9 cellular contexts compared by ENCODE assay signal in the genomic region with DNA sequence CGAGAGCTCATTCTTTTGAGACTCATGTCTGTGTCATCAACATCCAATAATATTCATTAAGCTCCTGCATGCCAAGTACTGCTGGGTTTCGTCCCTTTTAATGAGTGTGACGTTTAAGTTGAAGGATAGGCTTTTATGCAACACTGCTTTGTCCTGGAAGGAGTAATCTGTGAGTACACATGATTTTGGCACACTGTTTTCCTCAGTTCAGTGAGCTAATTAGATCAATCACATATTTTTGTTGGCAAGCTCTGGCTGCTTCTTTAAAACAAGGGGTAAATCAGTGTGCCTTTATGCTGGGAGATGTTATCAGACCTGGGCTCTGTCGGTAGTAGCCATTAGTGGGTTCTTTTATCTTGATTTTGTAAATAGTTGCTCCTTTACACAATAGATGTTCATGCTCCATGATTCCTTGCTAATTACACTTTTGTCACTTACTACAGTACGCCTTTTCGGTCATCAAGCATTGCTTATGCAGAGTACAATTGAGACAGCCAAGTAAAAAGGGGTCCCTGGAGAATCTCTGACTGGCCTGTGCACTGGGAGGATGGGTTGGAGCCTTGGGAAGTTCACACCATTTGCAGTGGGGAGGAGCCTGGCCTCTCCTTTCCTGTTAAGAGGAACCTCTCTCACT.
DNase-seq lines count a peak whose midpoint lies in the region; ATAC-seq and TF ChIP-seq lines count a peak whose summit lies in the region.
"Had no signal": no experiment of that assay in that cellular context is flagged by ENCODE, and none has a peak within 500 bp of the region (broad histone marks: within the 10 kb centered on the region; RNA-seq: fewer than 3 reads in every experiment).

No MANE protein-coding gene starts in this region.

- H3K27me3 ChIP-seq in Panc1 (ENCODE audit: control insufficient read depth, insufficient read depth, low read length): no peaks in the 10 kb centered on the region; the same call in 1 of the 2 replicates
- no peaks in the 10 kb centered on the region for H3K27me3 ChIP-seq in stomach

- no peak for TF ChIP-seq EP300 in stomach (IDR thresholded peaks at IDR 0.05)

- WGBS in stomach, 5 donors: 15 to 36% (median 23%) methylated on average over 6 of the region's 6 CpGs

- no peaks in the 10 kb centered on the region for H3K36me3 ChIP-seq in HEK293 (ENCODE audit: control insufficient read depth in 2 of 2, insufficient read depth in 1 of 2, low read length in 2 of 2)
- no peaks in the 10 kb centered on the region for H3K36me3 ChIP-seq in Panc1 (ENCODE audit: control insufficient read depth, insufficient read depth, low read length)
- no peaks in the 10 kb centered on the region for H3K36me3 ChIP-seq in stomach

- in situ Hi-C loops in Panc1 (cut with HindIII; ENCODE audit: low pct_unique_long_range_greater_than_20kb, low sequenced_read_pairs): no loop called here
- in situ Hi-C loops in GM13976 (cut with MboI; ENCODE audit: low sequenced_read_pairs, unreplicated experiment): no loop called here

- no TSS peak for BruUV-seq in Panc1 (replicated peaks; lab: Mats Ljungman, UMichigan)

- H3K4me1 ChIP-seq in HEK293 (ENCODE audit: control insufficient read depth, insufficient read depth, low read length): peaks cover 23% of the 10 kb centered on the region
- H3K4me1 ChIP-seq in Panc1 (ENCODE audit: control insufficient read depth, insufficient read depth, low read length): no peaks in the 10 kb centered on the region
- peaks cover 0 to 16% (median 8%) of the 10 kb centered on the region in 4 donors for H3K4me1 ChIP-seq in stomach

- POLR2A ChIA-PET in HEK293 (lab: Yijun Ruan, JAX): interaction anchor here (1.3 kb wide), 1 partner anchor 133 kb away, joined by 3 read pairs; a partner anchor contains a TSS
- POLR2A ChIA-PET in Panc1 (lab: Charles Lee): no interaction called here

- intact Hi-C loops in Panc1 (cut with micrococcal nuclease; ENCODE audit: unreplicated experiment): no loop called here
- intact Hi-C loops in stomach (cut with DNase I; ENCODE audit: low total_unique reads): no loop called here
- intact Hi-C loops in left ventricle myocardium superior (cut with micrococcal nuclease): no loop called here
- intact Hi-C loops in head of caudate nucleus (cut with DNase I): no loop called here

- peak; percentile 68; the same call in 1 of the 2 replicates for ATAC-seq in Panc1
- no peak for ATAC-seq in left ventricle myocardium superior
- no peak for ATAC-seq in stimulated activated naive CD8-positive, alpha-beta T cell treated with anti-CD3 and anti-CD28 coated beads, Interleukin-15, Interleukin-2, amounts not matched to agents 100 U/mL and 50 U/mL, for 24 hours

- CTCF ChIA-PET in HEK293 (lab: Yijun Ruan, JAX) (interaction anchor here (1.0 to 1.4 kb wide), 3 partner anchors 11 to 65 kb away, joined by 3 to 6 read pairs (median 4); no protein-coding TSS in a partner anchor), Panc1 (lab: Charles Lee) (no interaction called here)

- H3K9me3 ChIP-seq in HEK293 (ENCODE audit: control insufficient read depth, insufficient read depth, low read depth, low read length) (no peaks in the 10 kb centered on the region), Panc1 (ENCODE audit: control insufficient read depth, insufficient read depth, low read depth, low read length) (no peaks in the 10 kb centered on the region), stomach (no peaks in the 10 kb centered on the region)

- DNase-seq in Panc1 (ENCODE audit: low read depth, low spot score) (peak; percentile 81), fibroblast of mammary gland (ENCODE audit: low read depth) (peak; percentile 98), stomach (no peak), left ventricle myocardium superior (no peak), head of caudate nucleus (no peak), GM13976 (ENCODE audit: low spot score) (no peak)
- DNase-seq in stimulated activated naive CD8-positive, alpha-beta T cell treated with anti-CD3 and anti-CD28 coated beads, Interleukin-15, Interleukin-2, amounts not matched to agents 100 U/mL and 50 U/mL, for 24 hours: no peak
- DNase-seq: activated naive CD8-positive, alpha-beta T cell treated with anti-CD3 and anti-CD28 coated beads, Interleukin-2, amount 10 ng/mL, durations not matched to agents 7 days and 5 days had no signal

- TF ChIP-seq POLR2A in stomach (IDR thresholded peaks at IDR 0.05): no peak

- H3K4me3 ChIP-seq in HEK293 (ENCODE audit: low read depth, low read length) (no peak overlapping the region), Panc1 (ENCODE audit: low read depth in 2 of 2, low read length in 2 of 2) (peak overlapping the region in 1 of 2 experiments; percentile 16; a peak in 1 of 4 replicates), fibroblast of mammary gland (ENCODE audit: control insufficient read depth, low read depth, low read length) (no peak overlapping the region), stomach (no peak overlapping the region)

- TF ChIP-seq CTCF in HEK293 (tag by site-specific recombination; IDR thresholded peaks at IDR 0.05): no peak
- no peak for TF ChIP-seq CTCF in Panc1 (IDR thresholded peaks at IDR 0.05)
- no peak for TF ChIP-seq CTCF in fibroblast of mammary gland (conservative IDR thresholded peaks at IDR 0.05; ENCODE audit: control insufficient read depth, insufficient read depth, low read depth, low read length)
- TF ChIP-seq CTCF in stomach (IDR thresholded peaks at IDR 0.05): no peak
- no peak for TF ChIP-seq CTCF in GM13976 (IDR thresholded peaks at IDR 0.05; ENCODE audit: borderline replicate concordance, control extremely low read depth, extremely low read depth, insufficient read depth, missing control alignments)

- H3K27ac ChIP-seq in HEK293 (ENCODE audit: extremely low read depth, low read depth, low read length) (peak overlapping the region; percentile 81), Panc1 (ENCODE audit: low read length) (no peak overlapping the region), stomach (peak overlapping the region in 3 of 5 donors; percentile 25 to 38 (median 36))

TF ChIP-seq in HEK293, 187 proteins besides CTCF, POLR2A, EP300 and RAD21 (continues in another document):
- TF ChIP-seq ZSCAN23 (tag by site-specific recombination; IDR thresholded peaks at IDR 0.05): peak; percentile 80; the same call in 1 of the 2 replicates
- no peak for TF ChIP-seq ZNF626 (tag by site-specific recombination; IDR thresholded peaks at IDR 0.05)
- peak; percentile 89; the same call in 1 of the 2 replicates for TF ChIP-seq ZBTB1 (tag by site-specific recombination; IDR thresholded peaks at IDR 0.05)
- no peak for TF ChIP-seq ZNF521 (tag by site-specific recombination; IDR thresholded peaks at IDR 0.05)
- TF ChIP-seq ZNF311 (tag by site-specific recombination; IDR thresholded peaks at IDR 0.05; ENCODE audit: borderline replicate concordance): no peak
- TF ChIP-seq, protein P1, sequence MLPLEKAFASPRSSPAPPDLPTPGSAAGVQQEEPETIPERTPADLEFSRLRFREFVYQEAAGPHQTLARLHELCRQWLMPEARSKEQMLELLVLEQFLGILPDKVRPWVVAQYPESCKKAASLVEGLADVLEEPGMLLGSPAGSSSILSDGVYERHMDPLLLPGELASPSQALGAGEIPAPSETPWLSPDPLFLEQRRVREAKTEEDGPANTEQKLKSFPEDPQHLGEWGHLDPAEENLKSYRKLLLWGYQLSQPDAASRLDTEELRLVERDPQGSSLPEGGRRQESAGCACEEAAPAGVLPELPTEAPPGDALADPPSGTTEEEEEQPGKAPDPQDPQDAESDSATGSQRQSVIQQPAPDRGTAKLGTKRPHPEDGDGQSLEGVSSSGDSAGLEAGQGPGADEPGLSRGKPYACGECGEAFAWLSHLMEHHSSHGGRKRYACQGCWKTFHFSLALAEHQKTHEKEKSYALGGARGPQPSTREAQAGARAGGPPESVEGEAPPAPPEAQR (tag by site-specific recombination; IDR thresholded peaks at IDR 0.05): no peak
- no peak for TF ChIP-seq ZNF785 (tag by site-specific recombination; IDR thresholded peaks at IDR 0.05)
- TF ChIP-seq TCF7L2 (IDR thresholded peaks at IDR 0.05; ENCODE audit: borderline replicate concordance, low read depth, low read length): peak; percentile 63
- no peak for TF ChIP-seq BCL11B (tag by site-specific recombination; IDR thresholded peaks at IDR 0.05; ENCODE audit: low read depth)
- TF ChIP-seq, protein P2, sequence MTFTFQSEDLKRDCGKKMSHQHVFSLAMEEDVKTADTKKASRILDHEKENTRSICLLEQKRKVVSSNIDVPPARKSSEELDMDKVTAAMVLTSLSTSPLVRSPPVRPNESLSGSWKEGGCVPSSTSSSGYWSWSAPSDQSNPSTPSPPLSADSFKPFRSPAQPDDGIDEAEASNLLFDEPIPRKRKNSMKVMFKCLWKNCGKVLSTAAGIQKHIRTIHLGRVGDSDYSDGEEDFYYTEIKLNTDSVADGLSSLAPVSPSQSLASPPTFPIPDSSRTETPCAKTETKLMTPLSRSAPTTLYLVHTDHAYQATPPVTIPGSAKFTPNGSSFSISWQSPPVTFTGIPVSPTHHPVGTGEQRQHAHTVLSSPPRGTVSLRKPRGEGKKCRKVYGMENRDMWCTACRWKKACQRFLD (tag by site-specific recombination; IDR thresholded peaks at IDR 0.05): no peak
- TF ChIP-seq, protein P3, sequence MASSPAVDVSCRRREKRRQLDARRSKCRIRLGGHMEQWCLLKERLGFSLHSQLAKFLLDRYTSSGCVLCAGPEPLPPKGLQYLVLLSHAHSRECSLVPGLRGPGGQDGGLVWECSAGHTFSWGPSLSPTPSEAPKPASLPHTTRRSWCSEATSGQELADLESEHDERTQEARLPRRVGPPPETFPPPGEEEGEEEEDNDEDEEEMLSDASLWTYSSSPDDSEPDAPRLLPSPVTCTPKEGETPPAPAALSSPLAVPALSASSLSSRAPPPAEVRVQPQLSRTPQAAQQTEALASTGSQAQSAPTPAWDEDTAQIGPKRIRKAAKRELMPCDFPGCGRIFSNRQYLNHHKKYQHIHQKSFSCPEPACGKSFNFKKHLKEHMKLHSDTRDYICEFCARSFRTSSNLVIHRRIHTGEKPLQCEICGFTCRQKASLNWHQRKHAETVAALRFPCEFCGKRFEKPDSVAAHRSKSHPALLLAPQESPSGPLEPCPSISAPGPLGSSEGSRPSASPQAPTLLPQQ (tag by site-specific recombination; IDR thresholded peaks at IDR 0.05): peak; percentile 49; the same call in 1 of the 2 replicates
- TF ChIP-seq ZSCAN30 (tag by site-specific recombination; IDR thresholded peaks at IDR 0.05): peak; percentile 57
- TF ChIP-seq ZNF549 (tag by site-specific recombination; IDR thresholded peaks at IDR 0.05): no peak
- no peak for TF ChIP-seq EGR2 (tag by site-specific recombination; IDR thresholded peaks at IDR 0.05; ENCODE audit: low read depth)
- TF ChIP-seq ZNF610 (tag by site-specific recombination; IDR thresholded peaks at IDR 0.05; ENCODE audit: borderline replicate concordance): no peak
- TF ChIP-seq ZNF23 (tag by site-specific recombination; IDR thresholded peaks at IDR 0.05; ENCODE audit: borderline replicate concordance): no peak
- TF ChIP-seq KLF16 (tag by site-specific recombination; IDR thresholded peaks at IDR 0.05): no peak
- TF ChIP-seq SCRT2 (tag by site-specific recombination; IDR thresholded peaks at IDR 0.05): no peak
- no peak; the same call in 1 of the 2 replicates for TF ChIP-seq ZNF654 (tag by site-specific recombination; IDR thresholded peaks at IDR 0.05; ENCODE audit: low read depth)

Comparison
In these comparisons a context has a peak if more than half of its experiments do, and no peak if none do; other contexts are left out.
1. DNase-seq: peak in Panc1 (single experiment) and fibroblast of mammary gland (single experiment); none in stomach (single experiment), left ventricle myocardium superior (single experiment), stimulated activated naive CD8-positive, alpha-beta T cell treated with anti-CD3 and anti-CD28 coated beads, Interleukin-15, Interleukin-2, amounts not matched to agents 100 U/mL and 50 U/mL, for 24 hours (single experiment), head of caudate nucleus (0 of 42) and GM13976 (single experiment).